In genomic region chr17:18986541-18987229, GRCh38 we compare ENCODE assay signal across 17 cellular contexts. TPM values are rescaled to one million over a fixed set of nuclear protein-coding genes. Genes with fewer than 3 reads are reported as not detected.
DNase-seq lines count a peak whose midpoint lies in the region; ATAC-seq, FAIRE-seq and TF ChIP-seq lines count a peak whose summit lies in the region.
"Had no signal": no experiment of that assay in that cellular context is flagged by ENCODE, and none has a peak within 500 bp of the region (broad histone marks: within the 10 kb centered on the region; RNA-seq: fewer than 3 reads in every experiment).

No MANE protein-coding gene starts in this region.

- H3K4me3 Mint-ChIP-seq in natural killer cell: no peak overlapping the region
- no peak overlapping the region for H3K4me3 Mint-ChIP-seq in natural killer cell treated with Interleukin-12 subunit alpha and Interleukin-12 subunit beta and Interleukin-15 and Interleukin-18, amount 100 ng/mL, for 72 hours

- no peaks in the 10 kb centered on the region for H3K36me3 Mint-ChIP-seq in natural killer cell
- no peaks in the 10 kb centered on the region for H3K36me3 Mint-ChIP-seq in natural killer cell treated with Interleukin-12 subunit alpha and Interleukin-12 subunit beta and Interleukin-15 and Interleukin-18, amount 100 ng/mL, for 72 hours

- no peaks in the 10 kb centered on the region for H3K9me3 ChIP-seq in stomach

- no peak overlapping the region for H3K4me3 ChIP-seq in bronchial epithelial cell (ENCODE audit: low read depth, low read length)
- H3K4me3 ChIP-seq in stomach: no peak overlapping the region

- DNase-seq in NCI-H2227 (lab: John Stamatoyannopoulos, UW; ENCODE audit: unreplicated experiment) (peak; percentile 15), NCI-H2227 treated with DMSO at 0.1 percent for 48 hours (lab: John Stamatoyannopoulos, UW) (no peak), natural killer cell (no peak), bronchial epithelial cell (ENCODE audit: low read depth) (no peak), stomach (no peak), erythroblast (lab: John Stamatoyannopoulos, UW) (no peak)
- no peak for DNase-seq in natural killer cell treated with Interleukin-12 subunit alpha and Interleukin-12 subunit beta and Interleukin-15 and Interleukin-18, amount 100 ng/mL, for 72 hours (ENCODE audit: low spot score)
- DNase-seq: C1 segment of cervical spinal cord, H7, Kasumi-1, NCI-H1417, NCI-H2029 treated with DMSO at 0.1 percent for 48 hours, NCI-H526 treated with DMSO at 0.1 percent for 48 hours, PC-3 had no signal

- 88 to 94% (median 91%) methylated on average over 12 to 21 of the region's 21 CpGs for WGBS in stomach, 5 donors

- H3K9me3 Mint-ChIP-seq in natural killer cell: no peaks in the 10 kb centered on the region
- H3K9me3 Mint-ChIP-seq in natural killer cell treated with Interleukin-12 subunit alpha and Interleukin-12 subunit beta and Interleukin-15 and Interleukin-18, amount 100 ng/mL, for 72 hours: no peaks in the 10 kb centered on the region

- ATAC-seq in natural killer cell (peak in 2 of 3 donors; percentile 12 to 36), HG03439 (IDR thresholded peaks at IDR 0.05; ENCODE audit: unreplicated experiment) (no peak)
- ATAC-seq in natural killer cell treated with Interleukin-12 subunit alpha and Interleukin-12 subunit beta and Interleukin-15 and Interleukin-18, amount 100 ng/mL, for 72 hours: no peak
- ATAC-seq: PC-3 had no signal

- H3K27ac Mint-ChIP-seq in natural killer cell: no peak overlapping the region
- no peak overlapping the region for H3K27ac Mint-ChIP-seq in natural killer cell treated with Interleukin-12 subunit alpha and Interleukin-12 subunit beta and Interleukin-15 and Interleukin-18, amount 100 ng/mL, for 72 hours

- no peak for TF ChIP-seq CTCF in natural killer cell (IDR thresholded peaks at IDR 0.05)
- no peak for TF ChIP-seq CTCF in bronchial epithelial cell (IDR thresholded peaks at IDR 0.05; ENCODE audit: insufficient read depth, low read length, severe bottlenecking)
- TF ChIP-seq CTCF in stomach (IDR thresholded peaks at IDR 0.05): no peak

- peaks cover 45% of the 10 kb centered on the region for H3K36me3 ChIP-seq in bronchial epithelial cell (ENCODE audit: control insufficient read depth, insufficient read depth, low read length)
- H3K36me3 ChIP-seq in stomach: peaks cover 0 to 29% (median 19%) of the 10 kb centered on the region in 4 donors

- TF ChIP-seq POLR2A in stomach (IDR thresholded peaks at IDR 0.05) (no peak), erythroblast (IDR thresholded peaks at IDR 0.05; ENCODE audit: low read length) (no peak)

- H3K27me3 ChIP-seq in bronchial epithelial cell (ENCODE audit: control insufficient read depth, insufficient read depth, low read length) (no peaks in the 10 kb centered on the region), stomach (no peaks in the 10 kb centered on the region)

- no peaks in the 10 kb centered on the region for H3K27me3 Mint-ChIP-seq in natural killer cell (ENCODE audit: low read depth in 2 of 2)
- H3K27me3 Mint-ChIP-seq in natural killer cell treated with Interleukin-12 subunit alpha and Interleukin-12 subunit beta and Interleukin-15 and Interleukin-18, amount 100 ng/mL, for 72 hours: no peaks in the 10 kb centered on the region

- peaks cover 35 to 73% (median 48%) of the 10 kb centered on the region in 4 donors for H3K4me1 ChIP-seq in stomach

- peaks cover 0 to 4% of the 10 kb centered on the region in 2 donors for H3K4me1 Mint-ChIP-seq in natural killer cell
- no peaks in the 10 kb centered on the region for H3K4me1 Mint-ChIP-seq in natural killer cell treated with Interleukin-12 subunit alpha and Interleukin-12 subunit beta and Interleukin-15 and Interleukin-18, amount 100 ng/mL, for 72 hours (ENCODE audit: low read depth in 2 of 2)

- peak; percentile 55 for FAIRE-seq in bronchial epithelial cell (lab: Jason Lieb, UNC)
- FAIRE-seq: GM18507 had no signal

- intact Hi-C loops in natural killer cell (cut with micrococcal nuclease): no loop called here
- intact Hi-C loops in stomach (cut with DNase I; ENCODE audit: low total_unique reads): no loop called here

- no peak for TF ChIP-seq EP300 in stomach (IDR thresholded peaks at IDR 0.05)

- H3K27ac ChIP-seq in stomach: peak overlapping the region in 4 of 5 donors; percentile 5 to 79 (median 70)
- H3K27ac ChIP-seq: 22Rv1 had no signal

RNA-seq across cellular contexts. Expression of gene FAM83G, which starts 17.9 kb away (rescaled TPM):
- 1 to 10 TPM; 3.8 to 6.5 (median 4.3) TPM for total RNA-seq in natural killer cell
- 1 to 10 TPM; 1.4 to 2.6 TPM for total RNA-seq in natural killer cell treated with Interleukin-12 subunit alpha and Interleukin-12 subunit beta and Interleukin-15 and Interleukin-18, amount 100 ng/mL, for 72 hours
- 28.4 and 35.5 TPM in 2 replicates for total RNA-seq in bronchial epithelial cell
- total RNA-seq in stomach: 10 to 100 TPM in 3 of 5 donors, 1 to 10 TPM in 2; 8.8 to 41.1 (median 20.1) TPM
- 10 to 100 TPM in 2 of 3 donors, 1 to 10 TPM in 1; 8.2 to 16.4 (median 11.9) TPM for polyA plus RNA-seq in stomach

RNA-seq across cellular contexts. Expression of gene SLC5A10, which starts 34.7 kb away (rescaled TPM):
- total RNA-seq in natural killer cell: under 1 TPM in 1 of 3 donors, not detected in 2; 0.28 TPM
- total RNA-seq in natural killer cell treated with Interleukin-12 subunit alpha and Interleukin-12 subunit beta and Interleukin-15 and Interleukin-18, amount 100 ng/mL, for 72 hours: not detected
- total RNA-seq in bronchial epithelial cell: 0.13 TPM in 1 of 2 replicates, not detected in the other
- total RNA-seq in stomach: not detected
- polyA plus RNA-seq in stomach: under 1 TPM; 0.06 to 0.46 (median 0.13) TPM
- total RNA-seq: H7, PC-3 had no signal

Comparison
In these comparisons a context has a peak if more than half of its experiments do, and no peak if none do; other contexts are left out.
1. ATAC-seq: peak in natural killer cell (2 of 3); none in natural killer cell treated with Interleukin-12 subunit alpha and Interleukin-12 subunit beta and Interleukin-15 and Interleukin-18, amount 100 ng/mL, for 72 hours (0 of 2) and HG03439 (single experiment).